8 cellular contexts compared by ENCODE assay signal in the genomic region with DNA sequence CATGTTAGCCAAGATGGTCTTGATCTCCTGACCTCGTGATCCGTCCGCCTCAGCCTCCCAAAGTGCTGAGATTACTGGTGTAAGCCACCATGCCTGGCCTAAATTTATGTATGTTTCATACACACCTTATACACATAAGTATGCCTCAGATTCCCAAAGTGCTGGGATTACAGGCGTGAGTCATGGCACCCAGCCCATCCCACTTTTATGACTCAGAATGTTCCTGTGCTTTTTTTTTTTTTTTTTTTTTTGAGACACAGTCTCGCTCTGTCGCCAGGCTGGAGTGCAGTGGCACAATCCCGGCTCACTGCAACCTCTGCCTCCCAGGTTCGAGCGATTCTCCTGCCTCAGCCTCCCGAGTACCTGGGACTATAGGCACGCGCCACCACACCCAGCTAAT.
DNase-seq lines count a peak whose midpoint lies in the region; ATAC-seq, FAIRE-seq and TF ChIP-seq lines count a peak whose summit lies in the region.
"Not testable (repeated sequence)": the region's sequence is repeated elsewhere in the genome, so short reads cannot be mapped to it uniquely, and the experiment has no call there.

No MANE protein-coding gene starts in this region.

- DNase-seq in AG04449 (ENCODE audit: low read depth, low spot score) = peak; percentile 31
- peak; percentile 60 for DNase-seq in GM04504 (ENCODE audit: low read depth)
- DNase-seq in LoVo (ENCODE audit: low spot score) = peak; percentile 89
- DNase-seq in body of pancreas = peak in 3 of 4 donors; percentile 9 to 28 (median 16)
- peak; percentile 80 for DNase-seq in fibroblast of lung (ENCODE audit: low read depth in 2 of 2)
- peak; percentile 46 for DNase-seq in keratinocyte (ENCODE audit: low read depth, low spot score)
- peak; percentile 45 for DNase-seq in retinal pigment epithelial cell (ENCODE audit: low read depth)

- H3K4me1 ChIP-seq in body of pancreas; fibroblast of lung (ENCODE audit: control insufficient read depth, extremely low read depth, insufficient read depth, low read length); keratinocyte (ENCODE audit: control insufficient read depth, extremely low read depth, insufficient read depth, low read length): not testable (repeated sequence)

- not testable (repeated sequence) for H3K4me2 ChIP-seq in fibroblast of lung (ENCODE audit: extremely low read depth, insufficient read depth, low read length); keratinocyte (ENCODE audit: control insufficient read depth, extremely low read depth, insufficient read depth, low read depth, low read length)

- CTCF ChIA-PET in AG04449 (lab: Yijun Ruan, JAX) = interaction anchor here (1.0 kb wide), 1 partner anchor 30 kb away, joined by 3 read pairs; no protein-coding TSS in a partner anchor

- H3K4me3 ChIP-seq in AG04449 (ENCODE audit: low read depth, low read length); body of pancreas; fibroblast of lung (replicated peaks in 1 of 4; ENCODE audit: control extremely low read depth in 1 of 4, insufficient read depth in 1 of 4, low read depth in 3 of 4, low read length in 4 of 4); keratinocyte (ENCODE audit: control insufficient read depth in 2 of 3, extremely low read depth in 1 of 3, insufficient read depth in 2 of 3, low read depth in 1 of 3, low read length in 3 of 3); retinal pigment epithelial cell (ENCODE audit: low read length): not testable (repeated sequence)

- H3K27me3 ChIP-seq in body of pancreas; fibroblast of lung (ENCODE audit: control insufficient read depth, insufficient read depth, low read length); keratinocyte (ENCODE audit: control insufficient read depth, extremely low read depth, insufficient read depth, low read length): not testable (repeated sequence)

- H3K79me2 ChIP-seq in fibroblast of lung (ENCODE audit: control insufficient read depth, insufficient read depth, low read length); keratinocyte (ENCODE audit: control insufficient read depth, insufficient read depth, low read length): not testable (repeated sequence)

- dilution Hi-C loops in keratinocyte (cut with MboI; ENCODE audit: extremely low pct_ligation_motif_present, low sequenced_read_pairs) = not testable (repeated sequence)

- not testable (repeated sequence) for TF ChIP-seq POLR2A in body of pancreas (IDR thresholded peaks at IDR 0.05)

- TF ChIP-seq CTCF in AG04449 (IDR thresholded peaks at IDR 0.05; ENCODE audit: insufficient read depth, low read length, missing control alignments); body of pancreas (IDR thresholded peaks at IDR 0.05); fibroblast of lung (conservative IDR thresholded peaks at IDR 0.05 in 1 of 2, IDR thresholded peaks at IDR 0.05 in 1 of 2; ENCODE audit: low read depth in 1 of 2, low read length in 2 of 2); keratinocyte (optimal IDR thresholded peaks at IDR 0.05 in 1 of 3, IDR thresholded peaks at IDR 0.05 in 1 of 3, conservative IDR thresholded peaks at IDR 0.05 in 1 of 3; ENCODE audit: extremely low read depth in 1 of 3, insufficient read depth in 2 of 3, low read length in 3 of 3); retinal pigment epithelial cell (conservative IDR thresholded peaks at IDR 0.05; ENCODE audit: low read depth, low read length): not testable (repeated sequence)

- not testable (repeated sequence) for H3K9ac ChIP-seq in fibroblast of lung (ENCODE audit: insufficient read depth, low read length); keratinocyte (ENCODE audit: control insufficient read depth, extremely low read depth, insufficient read depth, low read length)

- POLR2A ChIA-PET in AG04449 (lab: Yijun Ruan, JAX) = not testable (repeated sequence)

- peak; percentile 87 for ATAC-seq in SK-N-SH treated with all-trans-retinoic acid at 6 μM for 48 hours
- not testable (repeated sequence) for ATAC-seq in body of pancreas

- H3K27ac ChIP-seq in body of pancreas; fibroblast of lung (ENCODE audit: insufficient read depth, low read length); keratinocyte (ENCODE audit: control insufficient read depth, insufficient read depth, low read length): not testable (repeated sequence)

- H3K9me1 ChIP-seq in keratinocyte (ENCODE audit: control insufficient read depth, extremely low read depth, insufficient read depth, low read length) = not testable (repeated sequence)

- H4K20me1 ChIP-seq in fibroblast of lung (ENCODE audit: control insufficient read depth, extremely low read depth, insufficient read depth, low read length); keratinocyte (ENCODE audit: control insufficient read depth, extremely low read depth, insufficient read depth, low read length): not testable (repeated sequence)

- WGBS in body of pancreas, 2 donors = 94 to 95% methylated on average over 12 of the region's 12 CpGs

- H3K9me3 ChIP-seq in body of pancreas; fibroblast of lung (ENCODE audit: control insufficient read depth, insufficient read depth, low read depth, low read length); keratinocyte (ENCODE audit: control insufficient read depth, low read depth, low read length): not testable (repeated sequence)

- intact Hi-C loops in body of pancreas (cut with DNase I) = not testable (repeated sequence)

- H3K36me3 ChIP-seq in body of pancreas (replicated peaks in 1 of 2; ENCODE audit: insufficient read depth in 1 of 2, low read depth in 2 of 2); fibroblast of lung (ENCODE audit: control insufficient read depth, insufficient read depth, low read length): not testable (repeated sequence)
- H3K36me3 ChIP-seq in keratinocyte (ENCODE audit: control insufficient read depth in 2 of 2, extremely low read depth in 1 of 2, insufficient read depth in 2 of 2, low read length in 2 of 2) = peaks cover 4 to 23% of the 10 kb centered on the region in 2 experiments

- peak; percentile 71 for FAIRE-seq in keratinocyte (lab: Jason Lieb, UNC)

- not testable (repeated sequence) for H2AFZ ChIP-seq in fibroblast of lung (ENCODE audit: low read length); keratinocyte (ENCODE audit: control insufficient read depth, low read length)

Comparison
In these comparisons a context has a peak if more than half of its experiments do, and no peak if none do; other contexts are left out.
1. DNase-seq: peak in every context shown above with its lines; median percentile 89 in LoVo; 80 in fibroblast of lung; 60 in GM04504; 46 in keratinocyte; 45 in retinal pigment epithelial cell; 31 in AG04449; 16 in body of pancreas.